ENCODE assay signal across 1 cellular context in the genomic region with DNA sequence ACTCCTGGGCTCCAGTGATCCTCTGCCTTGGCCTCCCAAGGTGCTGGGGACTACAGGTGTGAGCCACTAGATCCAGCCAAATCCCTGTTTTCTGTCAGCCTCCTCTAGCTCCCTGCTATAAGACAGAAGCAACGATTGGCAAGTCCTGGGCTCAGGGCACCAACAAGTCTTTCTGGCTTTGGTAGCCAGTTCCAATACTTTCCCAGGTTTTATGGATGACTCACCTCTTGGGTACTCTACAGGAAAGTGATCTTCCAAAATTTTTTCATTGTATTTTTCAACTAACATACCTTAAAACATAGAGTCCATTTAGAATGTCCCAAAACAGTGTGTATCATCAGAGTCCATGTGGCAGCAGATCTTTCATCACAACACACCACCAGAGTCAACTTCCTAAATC.
TF ChIP-seq lines count a peak whose summit lies in the region.

No MANE protein-coding gene starts in this region.

TF ChIP-seq in GM23338, 12 proteins besides CTCF, POLR2A, EP300 and RAD21 (continued from another document):
- TF ChIP-seq, protein P1, sequence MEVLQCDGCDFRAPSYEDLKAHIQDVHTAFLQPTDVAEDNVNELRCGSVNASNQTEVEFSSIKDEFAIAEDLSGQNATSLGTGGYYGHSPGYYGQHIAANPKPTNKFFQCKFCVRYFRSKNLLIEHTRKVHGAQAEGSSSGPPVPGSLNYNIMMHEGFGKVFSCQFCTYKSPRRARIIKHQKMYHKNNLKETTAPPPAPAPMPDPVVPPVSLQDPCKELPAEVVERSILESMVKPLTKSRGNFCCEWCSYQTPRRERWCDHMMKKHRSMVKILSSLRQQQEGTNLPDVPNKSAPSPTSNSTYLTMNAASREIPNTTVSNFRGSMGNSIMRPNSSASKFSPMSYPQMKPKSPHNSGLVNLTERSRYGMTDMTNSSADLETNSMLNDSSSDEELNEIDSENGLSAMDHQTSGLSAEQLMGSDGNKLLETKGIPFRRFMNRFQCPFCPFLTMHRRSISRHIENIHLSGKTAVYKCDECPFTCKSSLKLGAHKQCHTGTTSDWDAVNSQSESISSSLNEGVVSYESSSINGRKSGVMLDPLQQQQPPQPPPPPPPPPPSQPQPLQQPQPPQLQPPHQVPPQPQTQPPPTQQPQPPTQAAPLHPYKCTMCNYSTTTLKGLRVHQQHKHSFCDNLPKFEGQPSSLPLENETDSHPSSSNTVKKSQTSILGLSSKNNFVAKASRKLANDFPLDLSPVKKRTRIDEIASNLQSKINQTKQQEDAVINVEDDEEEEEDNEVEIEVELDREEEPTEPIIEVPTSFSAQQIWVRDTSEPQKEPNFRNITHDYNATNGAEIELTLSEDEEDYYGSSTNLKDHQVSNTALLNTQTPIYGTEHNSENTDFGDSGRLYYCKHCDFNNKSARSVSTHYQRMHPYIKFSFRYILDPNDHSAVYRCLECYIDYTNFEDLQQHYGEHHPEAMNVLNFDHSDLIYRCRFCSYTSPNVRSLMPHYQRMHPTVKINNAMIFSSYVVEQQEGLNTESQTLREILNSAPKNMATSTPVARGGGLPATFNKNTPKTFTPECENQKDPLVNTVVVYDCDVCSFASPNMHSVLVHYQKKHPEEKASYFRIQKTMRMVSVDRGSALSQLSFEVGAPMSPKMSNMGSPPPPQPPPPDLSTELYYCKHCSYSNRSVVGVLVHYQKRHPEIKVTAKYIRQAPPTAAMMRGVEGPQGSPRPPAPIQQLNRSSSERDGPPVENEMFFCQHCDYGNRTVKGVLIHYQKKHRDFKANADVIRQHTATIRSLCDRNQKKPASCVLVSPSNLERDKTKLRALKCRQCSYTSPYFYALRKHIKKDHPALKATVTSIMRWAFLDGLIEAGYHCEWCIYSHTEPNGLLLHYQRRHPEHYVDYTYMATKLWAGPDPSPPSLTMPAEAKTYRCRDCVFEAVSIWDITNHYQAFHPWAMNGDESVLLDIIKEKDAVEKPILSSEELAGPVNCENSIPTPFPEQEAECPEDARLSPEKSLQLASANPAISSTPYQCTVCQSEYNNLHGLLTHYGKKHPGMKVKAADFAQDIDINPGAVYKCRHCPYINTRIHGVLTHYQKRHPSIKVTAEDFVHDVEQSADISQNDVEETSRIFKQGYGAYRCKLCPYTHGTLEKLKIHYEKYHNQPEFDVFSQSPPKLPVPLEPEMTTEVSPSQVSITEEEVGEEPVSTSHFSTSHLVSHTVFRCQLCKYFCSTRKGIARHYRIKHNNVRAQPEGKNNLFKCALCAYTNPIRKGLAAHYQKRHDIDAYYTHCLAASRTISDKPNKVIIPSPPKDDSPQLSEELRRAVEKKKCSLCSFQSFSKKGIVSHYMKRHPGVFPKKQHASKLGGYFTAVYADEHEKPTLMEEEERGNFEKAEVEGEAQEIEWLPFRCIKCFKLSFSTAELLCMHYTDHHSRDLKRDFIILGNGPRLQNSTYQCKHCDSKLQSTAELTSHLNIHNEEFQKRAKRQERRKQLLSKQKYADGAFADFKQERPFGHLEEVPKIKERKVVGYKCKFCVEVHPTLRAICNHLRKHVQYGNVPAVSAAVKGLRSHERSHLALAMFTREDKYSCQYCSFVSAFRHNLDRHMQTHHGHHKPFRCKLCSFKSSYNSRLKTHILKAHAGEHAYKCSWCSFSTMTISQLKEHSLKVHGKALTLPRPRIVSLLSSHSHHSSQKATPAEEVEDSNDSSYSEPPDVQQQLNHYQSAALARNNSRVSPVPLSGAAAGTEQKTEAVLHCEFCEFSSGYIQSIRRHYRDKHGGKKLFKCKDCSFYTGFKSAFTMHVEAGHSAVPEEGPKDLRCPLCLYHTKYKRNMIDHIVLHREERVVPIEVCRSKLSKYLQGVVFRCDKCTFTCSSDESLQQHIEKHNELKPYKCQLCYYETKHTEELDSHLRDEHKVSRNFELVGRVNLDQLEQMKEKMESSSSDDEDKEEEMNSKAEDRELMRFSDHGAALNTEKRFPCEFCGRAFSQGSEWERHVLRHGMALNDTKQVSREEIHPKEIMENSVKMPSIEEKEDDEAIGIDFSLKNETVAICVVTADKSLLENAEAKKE (CRISPR knock-in tag; IDR thresholded peaks at IDR 0.05): no peak
- TF ChIP-seq, protein P2, sequence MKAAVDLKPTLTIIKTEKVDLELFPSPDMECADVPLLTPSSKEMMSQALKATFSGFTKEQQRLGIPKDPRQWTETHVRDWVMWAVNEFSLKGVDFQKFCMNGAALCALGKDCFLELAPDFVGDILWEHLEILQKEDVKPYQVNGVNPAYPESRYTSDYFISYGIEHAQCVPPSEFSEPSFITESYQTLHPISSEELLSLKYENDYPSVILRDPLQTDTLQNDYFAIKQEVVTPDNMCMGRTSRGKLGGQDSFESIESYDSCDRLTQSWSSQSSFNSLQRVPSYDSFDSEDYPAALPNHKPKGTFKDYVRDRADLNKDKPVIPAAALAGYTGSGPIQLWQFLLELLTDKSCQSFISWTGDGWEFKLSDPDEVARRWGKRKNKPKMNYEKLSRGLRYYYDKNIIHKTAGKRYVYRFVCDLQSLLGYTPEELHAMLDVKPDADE (IDR thresholded peaks at IDR 0.05): no peak
- no peak for TF ChIP-seq CREB1 (CRISPR knock-in tag; IDR thresholded peaks at IDR 0.05; ENCODE audit: low read depth)
- TF ChIP-seq NANOG (IDR thresholded peaks at IDR 0.05; ENCODE audit: borderline replicate concordance): no peak
- TF ChIP-seq, protein P3, sequence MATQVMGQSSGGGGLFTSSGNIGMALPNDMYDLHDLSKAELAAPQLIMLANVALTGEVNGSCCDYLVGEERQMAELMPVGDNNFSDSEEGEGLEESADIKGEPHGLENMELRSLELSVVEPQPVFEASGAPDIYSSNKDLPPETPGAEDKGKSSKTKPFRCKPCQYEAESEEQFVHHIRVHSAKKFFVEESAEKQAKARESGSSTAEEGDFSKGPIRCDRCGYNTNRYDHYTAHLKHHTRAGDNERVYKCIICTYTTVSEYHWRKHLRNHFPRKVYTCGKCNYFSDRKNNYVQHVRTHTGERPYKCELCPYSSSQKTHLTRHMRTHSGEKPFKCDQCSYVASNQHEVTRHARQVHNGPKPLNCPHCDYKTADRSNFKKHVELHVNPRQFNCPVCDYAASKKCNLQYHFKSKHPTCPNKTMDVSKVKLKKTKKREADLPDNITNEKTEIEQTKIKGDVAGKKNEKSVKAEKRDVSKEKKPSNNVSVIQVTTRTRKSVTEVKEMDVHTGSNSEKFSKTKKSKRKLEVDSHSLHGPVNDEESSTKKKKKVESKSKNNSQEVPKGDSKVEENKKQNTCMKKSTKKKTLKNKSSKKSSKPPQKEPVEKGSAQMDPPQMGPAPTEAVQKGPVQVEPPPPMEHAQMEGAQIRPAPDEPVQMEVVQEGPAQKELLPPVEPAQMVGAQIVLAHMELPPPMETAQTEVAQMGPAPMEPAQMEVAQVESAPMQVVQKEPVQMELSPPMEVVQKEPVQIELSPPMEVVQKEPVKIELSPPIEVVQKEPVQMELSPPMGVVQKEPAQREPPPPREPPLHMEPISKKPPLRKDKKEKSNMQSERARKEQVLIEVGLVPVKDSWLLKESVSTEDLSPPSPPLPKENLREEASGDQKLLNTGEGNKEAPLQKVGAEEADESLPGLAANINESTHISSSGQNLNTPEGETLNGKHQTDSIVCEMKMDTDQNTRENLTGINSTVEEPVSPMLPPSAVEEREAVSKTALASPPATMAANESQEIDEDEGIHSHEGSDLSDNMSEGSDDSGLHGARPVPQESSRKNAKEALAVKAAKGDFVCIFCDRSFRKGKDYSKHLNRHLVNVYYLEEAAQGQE (IDR thresholded peaks at IDR 0.05; ENCODE audit: unreplicated experiment): no peak
TF ChIP-seq in GM23338: peak in this region for 0.
